13 cellular contexts compared by ENCODE assay signal in the genomic region with DNA sequence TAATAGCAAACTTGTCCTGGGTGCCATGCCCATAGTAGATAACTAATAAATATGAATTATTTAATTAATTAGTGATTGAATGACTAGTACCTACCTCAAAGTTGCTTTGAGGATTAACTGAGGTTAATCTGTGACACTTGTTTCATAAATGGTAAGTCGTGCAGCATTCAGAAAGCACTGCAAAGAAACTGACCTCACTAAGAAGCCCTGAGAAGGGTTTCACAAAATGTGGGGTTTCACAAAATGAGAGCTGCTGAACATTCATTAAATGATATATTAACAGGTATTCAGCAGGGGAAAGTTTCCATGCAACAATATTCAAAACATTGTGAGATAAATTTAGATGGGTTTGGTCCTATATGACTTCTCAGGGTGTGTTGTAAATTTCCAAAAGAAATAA.
A peak's percentile ranks its signal among the peaks of the same experiment; 100 is the strongest.
DNase-seq lines count a peak whose midpoint lies in the region; ATAC-seq and TF ChIP-seq lines count a peak whose summit lies in the region.
"Had no signal": no experiment of that assay in that cellular context is flagged by ENCODE, and none has a peak within 500 bp of the region (broad histone marks: within the 10 kb centered on the region; RNA-seq: fewer than 3 reads in every experiment).

No MANE protein-coding gene starts in this region.

- DNase-seq in mammary epithelial cell = no peak
- no peak for DNase-seq in left lobe of liver (ENCODE audit: low spot score)
- DNase-seq in activated CD4-positive, alpha-beta T cell treated with anti-CD3 and anti-CD28 coated beads for 36 hours = no peak
- no peak for DNase-seq in type B pancreatic cell (ENCODE audit: extremely low spot score, unreplicated experiment)
- DNase-seq: Calu3; CD4-positive, alpha-beta T cell; DMS 273 treated with DMSO at 0.1 percent for 48 hours; KBM-7 had no signal

- 100% methylated on average over 1 of the region's 1 CpG for WGBS in mammary epithelial cell (ENCODE audit: low coverage, missing lambda C conversion rate)

- H3K9me3 ChIP-seq in mammary epithelial cell (replicated peaks; ENCODE audit: insufficient read depth, low read length) = peaks cover 7% of the 10 kb centered on the region
- H3K9me3 ChIP-seq: HAP-1 had no signal

- CTCF ChIA-PET in mammary epithelial cell (lab: Charles Lee; ENCODE audit: low non-redundant PET) = interaction anchor here (0.7 kb wide), 1 partner anchor 12 kb away, joined by 3 read pairs; no protein-coding TSS in a partner anchor
- CTCF ChIA-PET in activated CD4-positive, alpha-beta T cell treated with anti-CD3 and anti-CD28 coated beads for 36 hours (lab: Charles Lee) = no interaction called here

- dilution Hi-C loops in mammary epithelial cell (cut with HindIII; ENCODE audit: low sequenced_read_pairs) = loop anchor here (5.0 kb wide), 1 partner anchor 105 kb away; no protein-coding TSS in a partner anchor

- no peaks in the 10 kb centered on the region for H3K4me1 Mint-ChIP-seq in activated CD4-positive, alpha-beta T cell treated with anti-CD3 and anti-CD28 coated beads for 36 hours
- H3K4me1 Mint-ChIP-seq in type B pancreatic cell (ENCODE audit: unreplicated experiment) = peaks cover 15% of the 10 kb centered on the region
- H3K4me1 Mint-ChIP-seq: B cell had no signal

- no peak overlapping the region for H3K4me3 ChIP-seq in mammary epithelial cell (replicated peaks in 1 of 3; ENCODE audit: insufficient read depth in 1 of 3, low read depth in 2 of 3, low read length in 3 of 3)
- H3K4me3 ChIP-seq: HAP-1 had no signal

- in situ Hi-C loops in mammary epithelial cell (cut with MboI; ENCODE audit: low sequenced_read_pairs in 2 of 2) = no loop called here

- no peaks in the 10 kb centered on the region for H3K27me3 ChIP-seq in mammary epithelial cell (ENCODE audit: insufficient read depth, low read length)

- intact Hi-C loops in mammary epithelial cell (cut with micrococcal nuclease) = loop anchor here (5.0 to 10.0 kb wide), 6 partner anchors 50 to 370 kb away; a partner anchor contains a TSS
- intact Hi-C loops in activated CD4-positive, alpha-beta T cell treated with anti-CD3 and anti-CD28 coated beads for 36 hours (cut with DNase I, micrococcal nuclease) = no loop called here

- H3K9me3 Mint-ChIP-seq in activated CD4-positive, alpha-beta T cell treated with anti-CD3 and anti-CD28 coated beads for 36 hours (ENCODE audit: low read depth) = no peaks in the 10 kb centered on the region
- no peaks in the 10 kb centered on the region for H3K9me3 Mint-ChIP-seq in type B pancreatic cell

- H3K27ac ChIP-seq in mammary epithelial cell (ENCODE audit: insufficient read depth, low read depth, low read length) = peak overlapping the region; percentile 91

- ATAC-seq in GM18867 (IDR thresholded peaks at IDR 0.05; ENCODE audit: unreplicated experiment) (peak; percentile 49), GM19452 (IDR thresholded peaks at IDR 0.05; ENCODE audit: unreplicated experiment) (peak; percentile 49), HG03460 (IDR thresholded peaks at IDR 0.05; ENCODE audit: unreplicated experiment) (peak; percentile 61), left lobe of liver (no peak)
- no peak for ATAC-seq in activated CD4-positive, alpha-beta T cell treated with anti-CD3 and anti-CD28 coated beads for 36 hours

- H4K20me1 ChIP-seq in mammary epithelial cell (ENCODE audit: insufficient read depth, low read length) = no peaks in the 10 kb centered on the region

- H3K27me3 Mint-ChIP-seq in activated CD4-positive, alpha-beta T cell treated with anti-CD3 and anti-CD28 coated beads for 36 hours = no peaks in the 10 kb centered on the region
- H3K27me3 Mint-ChIP-seq in type B pancreatic cell = no peaks in the 10 kb centered on the region
- H3K27me3 Mint-ChIP-seq: B cell; CD4-positive, alpha-beta T cell had no signal

- TF ChIP-seq CTCF in mammary epithelial cell (conservative IDR thresholded peaks at IDR 0.05 in 1 of 2, IDR thresholded peaks at IDR 0.05 in 1 of 2; ENCODE audit: extremely low read depth in 1 of 2, insufficient read depth in 1 of 2, low read depth in 1 of 2, low read length in 2 of 2) = no peak
- no peak for TF ChIP-seq CTCF in type B pancreatic cell (conservative IDR thresholded peaks at IDR 0.05)

- H2AFZ ChIP-seq in mammary epithelial cell (ENCODE audit: low read depth, low read length) = no peak overlapping the region

- peak overlapping the region; percentile 23 for H3K9ac ChIP-seq in mammary epithelial cell (ENCODE audit: insufficient read depth, low read length)

- no TSS peak for BruUV-seq in mammary epithelial cell (replicated peaks; lab: Mats Ljungman, UMichigan)

- H3K79me2 ChIP-seq in mammary epithelial cell (ENCODE audit: insufficient read depth, low read length) = no peaks in the 10 kb centered on the region

- no peak overlapping the region for H3K4me2 ChIP-seq in mammary epithelial cell (ENCODE audit: insufficient read depth, low read depth, low read length)

- POLR2A ChIA-PET in activated CD4-positive, alpha-beta T cell treated with anti-CD3 and anti-CD28 coated beads for 36 hours (lab: Charles Lee) = no interaction called here

- no peak overlapping the region for H3K4me3 Mint-ChIP-seq in activated CD4-positive, alpha-beta T cell treated with anti-CD3 and anti-CD28 coated beads for 36 hours
- H3K4me3 Mint-ChIP-seq in type B pancreatic cell = no peak overlapping the region
- H3K4me3 Mint-ChIP-seq: B cell; CD4-positive, alpha-beta T cell had no signal

- H3K4me1 ChIP-seq in mammary epithelial cell (ENCODE audit: insufficient read depth, low read length) = peaks cover 73% of the 10 kb centered on the region
- H3K4me1 ChIP-seq: HAP-1 had no signal

- no peaks in the 10 kb centered on the region for H3K36me3 Mint-ChIP-seq in activated CD4-positive, alpha-beta T cell treated with anti-CD3 and anti-CD28 coated beads for 36 hours (ENCODE audit: low read depth)
- no peaks in the 10 kb centered on the region for H3K36me3 Mint-ChIP-seq in type B pancreatic cell

- no peak overlapping the region for H3K27ac Mint-ChIP-seq in activated CD4-positive, alpha-beta T cell treated with anti-CD3 and anti-CD28 coated beads for 36 hours
- H3K27ac Mint-ChIP-seq in type B pancreatic cell = no peak overlapping the region
- H3K27ac Mint-ChIP-seq: B cell; CD4-positive, alpha-beta T cell had no signal

- H3K36me3 ChIP-seq in mammary epithelial cell (ENCODE audit: insufficient read depth, low read length) = no peaks in the 10 kb centered on the region
- H3K36me3 ChIP-seq: HAP-1 had no signal

Comparison
In these comparisons a context has a peak if more than half of its experiments do, and no peak if none do; other contexts are left out.
1. ATAC-seq: peak in GM18867 (single experiment), GM19452 (single experiment) and HG03460 (single experiment); none in left lobe of liver (single experiment) and activated CD4-positive, alpha-beta T cell treated with anti-CD3 and anti-CD28 coated beads for 36 hours (single experiment).